Comparison of ENCODE assay signal across 20 cellular contexts in the genomic region with DNA sequence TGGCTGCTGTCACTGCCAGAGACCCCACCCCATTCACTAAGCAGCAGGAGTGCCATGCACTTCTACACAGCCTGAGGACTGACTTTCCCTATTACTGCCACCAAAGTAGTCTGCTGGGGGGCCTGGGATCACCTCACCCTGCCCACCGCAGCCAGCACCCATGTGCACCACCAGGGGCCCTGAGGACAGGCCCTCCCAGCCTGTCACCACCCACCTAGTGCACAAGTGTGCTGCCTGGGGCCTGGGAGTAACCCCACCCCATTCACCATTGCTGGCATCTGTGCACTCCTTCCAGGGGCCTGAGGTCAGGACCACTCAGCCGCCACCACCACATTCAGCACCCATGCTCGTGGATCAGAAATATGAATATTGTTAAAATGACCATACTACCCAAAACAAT.
A peak's percentile ranks its signal among the peaks of the same experiment; 100 is the strongest.
DNase-seq lines count a peak whose midpoint lies in the region; ATAC-seq, FAIRE-seq and TF ChIP-seq lines count a peak whose summit lies in the region.
"Had no signal": no experiment of that assay in that cellular context is flagged by ENCODE, and none has a peak within 500 bp of the region (broad histone marks: within the 10 kb centered on the region; RNA-seq: fewer than 3 reads in every experiment).

No MANE protein-coding gene starts in this region.

- 59% methylated on average over 2 of the region's 3 CpGs for WGBS in A549 (ENCODE audit: missing lambda C conversion rate)
- no CpG with 5 or more reads among the region's 3 CpGs for WGBS in IMR-90 (ENCODE audit: extremely low coverage in 2 of 2, insufficient read length in 1 of 2), 2 experiments
- WGBS in mesenchymal stem cell, result 100% methylated on average over 3 of the region's 3 CpGs

- no peak overlapping the region for H3K4me3 ChIP-seq in A549
- H3K4me3 ChIP-seq in IMR-90 (ENCODE audit: insufficient read depth, low read depth, low read length), result no peak overlapping the region
- H3K4me3 ChIP-seq in brain microvascular endothelial cell (ENCODE audit: low read depth, low read length), result no peak overlapping the region
- H3K4me3 ChIP-seq in mesenchymal stem cell (ENCODE audit: insufficient read depth in 1 of 2, low read depth in 1 of 2, low read length in 2 of 2), result no peak overlapping the region
- H3K4me3 ChIP-seq: GM23338 had no signal

- H3K36me3 ChIP-seq in IMR-90 (ENCODE audit: control insufficient read depth, insufficient read depth, low read length) (no peaks in the 10 kb centered on the region), brain microvascular endothelial cell (replicated peaks) (no peaks in the 10 kb centered on the region), mesenchymal stem cell (ENCODE audit: control insufficient read depth in 1 of 2, insufficient read depth in 2 of 2, low read depth in 1 of 2, low read length in 2 of 2) (no peaks in the 10 kb centered on the region)

- TF ChIP-seq EP300 in A549 (IDR thresholded peaks at IDR 0.05), result no peak

- H3K4ac ChIP-seq in IMR-90 (ENCODE audit: low read depth, low read length) (peak overlapping the region; percentile 73), mesenchymal stem cell (ENCODE audit: low read depth in 1 of 2, low read length in 2 of 2) (peak overlapping the region; percentile 9 to 32)

- no peak for FAIRE-seq in A549 (lab: Jason Lieb, UNC)
- FAIRE-seq: D721Med, G401.6, GM12892, GM18507, HepG2 had no signal

- in situ Hi-C loops in IMR-90 (cut with MboI; ENCODE audit: low sequenced_read_pairs) (no loop called here), brain microvascular endothelial cell (cut with HindIII; ENCODE audit: low pct_ligation_motif_present, low sequenced_read_pairs) (no loop called here)

- POLR2A ChIA-PET in A549 (lab: Yijun Ruan, JAX) (no interaction called here), IMR-90 (lab: Charles Lee; ENCODE audit: unreplicated experiment) (no interaction called here)

- no peak for TF ChIP-seq CTCF in A549 (IDR thresholded peaks at IDR 0.05)
- TF ChIP-seq CTCF in IMR-90 (conservative IDR thresholded peaks at IDR 0.05; ENCODE audit: low read depth, low read length), result no peak
- TF ChIP-seq CTCF in brain microvascular endothelial cell (IDR thresholded peaks at IDR 0.05; ENCODE audit: low read depth, low read length, missing control alignments), result no peak

- H3K18ac ChIP-seq in IMR-90 (ENCODE audit: low read depth, low read length), result peak overlapping the region; percentile 2
- H3K18ac ChIP-seq in mesenchymal stem cell (ENCODE audit: low read depth in 1 of 2, low read length in 2 of 2), result peak overlapping the region; percentile 80 to 95

- TF ChIP-seq POLR2A in A549 (IDR thresholded peaks at IDR 0.05; ENCODE audit: low read length) (no peak), IMR-90 (IDR thresholded peaks at IDR 0.05; ENCODE audit: low read depth, low read length) (no peak)

- no TSS peak for BruUV-seq in IMR-90 (replicated peaks; lab: Mats Ljungman, UMichigan)

- CTCF ChIA-PET in A549 (lab: Yijun Ruan, JAX), result no interaction called here
- CTCF ChIA-PET in IMR-90 (lab: Yijun Ruan, JAX), result no interaction called here

- H2BK120ac ChIP-seq in IMR-90 (ENCODE audit: low read depth, low read length), result peak overlapping the region; percentile 90
- H2BK120ac ChIP-seq in mesenchymal stem cell (ENCODE audit: low read depth, low read length), result no peak overlapping the region

- H3K23ac ChIP-seq in IMR-90 (ENCODE audit: low read depth, low read length) (peak overlapping the region; percentile 73), mesenchymal stem cell (ENCODE audit: low read length in 2 of 2) (peak overlapping the region in 1 of 2 experiments; percentile 96)

- no peaks in the 10 kb centered on the region for H3K27me3 ChIP-seq in IMR-90 (ENCODE audit: control insufficient read depth, insufficient read depth, low read length)
- H3K27me3 ChIP-seq in brain microvascular endothelial cell (replicated peaks), result no peaks in the 10 kb centered on the region
- H3K27me3 ChIP-seq in mesenchymal stem cell (ENCODE audit: control insufficient read depth in 1 of 2, insufficient read depth in 1 of 2, low read length in 2 of 2), result no peaks in the 10 kb centered on the region

- peak overlapping the region; percentile 98; the same call in 2 of the 3 replicates for H2BK15ac ChIP-seq in IMR-90 (ENCODE audit: low read depth, low read length)
- peak overlapping the region; percentile 71 for H2BK15ac ChIP-seq in mesenchymal stem cell (ENCODE audit: low read depth, poor library complexity, severe bottlenecking)

- TF ChIP-seq RAD21 in A549 (conservative IDR thresholded peaks at IDR 0.05 in 1 of 2, IDR thresholded peaks at IDR 0.05 in 1 of 2) (no peak), IMR-90 (IDR thresholded peaks at IDR 0.05; ENCODE audit: low read length) (no peak)

- H2BK20ac ChIP-seq in IMR-90 (ENCODE audit: low read depth, low read length), result peak overlapping the region; percentile 86

- H3K9me1 ChIP-seq in IMR-90 (ENCODE audit: insufficient read depth, low read length), result peaks cover 28% of the 10 kb centered on the region

- intact Hi-C loops in IMR-90 (cut with micrococcal nuclease) (no loop called here), left colon (cut with DNase I, micrococcal nuclease) (no loop called here)

- no peaks in the 10 kb centered on the region for H4K20me1 ChIP-seq in IMR-90 (ENCODE audit: insufficient read depth, low read length)

- H2AK5ac ChIP-seq in IMR-90 (ENCODE audit: low read depth, low read length), result peak overlapping the region; percentile 97
- peak overlapping the region; percentile 72 for H2AK5ac ChIP-seq in mesenchymal stem cell (ENCODE audit: low read length, severe bottlenecking)

- H3K9me3 ChIP-seq in A549, result no peaks in the 10 kb centered on the region
- no peaks in the 10 kb centered on the region for H3K9me3 ChIP-seq in IMR-90 (ENCODE audit: control insufficient read depth, insufficient read depth, low read length)
- H3K9me3 ChIP-seq in mesenchymal stem cell (ENCODE audit: control insufficient read depth, low read length), result no peaks in the 10 kb centered on the region
- H3K9me3 ChIP-seq: Caco-2 had no signal

- H2AFZ ChIP-seq in IMR-90 (replicated peaks; ENCODE audit: low read length, poor library complexity), result peak overlapping the region; percentile 25
- H2AFZ ChIP-seq in mesenchymal stem cell (ENCODE audit: low read depth, low read length), result no peak overlapping the region
- H2AFZ ChIP-seq: GM23338 had no signal

- H3K9ac ChIP-seq in IMR-90 (ENCODE audit: low read depth, low read length) (no peak overlapping the region), mesenchymal stem cell (ENCODE audit: low read length) (no peak overlapping the region)

- H3K14ac ChIP-seq in IMR-90 (replicated peaks; ENCODE audit: low read depth, low read length) (peak overlapping the region; percentile 89), mesenchymal stem cell (ENCODE audit: low read length in 2 of 2) (no peak overlapping the region)

- peak overlapping the region; percentile 62 to 85 for H2BK12ac ChIP-seq in mesenchymal stem cell (ENCODE audit: low read length in 2 of 2)

- peak overlapping the region; percentile 81 to 84 for H4K8ac ChIP-seq in IMR-90 (ENCODE audit: low read depth in 2 of 2, low read length in 2 of 2)
- H4K8ac ChIP-seq in mesenchymal stem cell (ENCODE audit: low read length), result peak overlapping the region; percentile 27

- H4K5ac ChIP-seq in IMR-90 (ENCODE audit: low read depth, low read length), result peak overlapping the region; percentile 78

- H3K79me1 ChIP-seq in IMR-90 (ENCODE audit: low read depth in 1 of 2, low read length in 2 of 2) (peaks cover 0 to 29% of the 10 kb centered on the region in 2 experiments; a peak in 3 of 4 replicates), mesenchymal stem cell (replicated peaks; ENCODE audit: low read length, poor library complexity, severe bottlenecking) (no peaks in the 10 kb centered on the region)

- H4K91ac ChIP-seq in IMR-90 (ENCODE audit: insufficient read depth, low read depth, low read length), result peak overlapping the region; percentile 78
- H4K91ac ChIP-seq in mesenchymal stem cell (ENCODE audit: low read length), result peak overlapping the region; percentile 93

- dilution Hi-C loops in IMR-90 (cut with HindIII; ENCODE audit: low sequenced_read_pairs, unreplicated experiment), result no loop called here

- ATAC-seq in A549 (no peak), IMR-90 (ENCODE audit: low read depth) (no peak), HG03442 (IDR thresholded peaks at IDR 0.05; ENCODE audit: unreplicated experiment) (no peak), left colon (no peak)
- ATAC-seq: GM23338, HCT116, HepG2 had no signal

- H3K56ac ChIP-seq in IMR-90 (ENCODE audit: extremely low read depth, insufficient read depth, low read length), result no peak overlapping the region

- H2AK9ac ChIP-seq in IMR-90 (replicated peaks; ENCODE audit: low read depth, low read length, poor library complexity), result peak overlapping the region; percentile 79

- DNase-seq in A549 (ENCODE audit: low read depth in 1 of 2, low spot score in 1 of 2) (no peak), IMR-90 (no peak), brain microvascular endothelial cell (no peak), mesenchymal stem cell (no peak), left colon (no peak)
- DNase-seq in activated naive CD4-positive, alpha-beta T cell treated with Interleukin-2 at 50 U/mL for 16 hours, result no peak
- DNase-seq: AML-193; Caco-2; CD4-positive, alpha-beta T cell; H7; HFFc6 had no signal

- peak overlapping the region; percentile 45 to 88; a peak in 4 of 6 replicates for H3K27ac ChIP-seq in A549
- peak overlapping the region; percentile 53 for H3K27ac ChIP-seq in IMR-90 (ENCODE audit: insufficient read depth, low read length)
- H3K27ac ChIP-seq in brain microvascular endothelial cell, result peak overlapping the region; percentile 93
- no peak overlapping the region for H3K27ac ChIP-seq in mesenchymal stem cell (ENCODE audit: low read length, poor library complexity, severe bottlenecking)
- H3K27ac ChIP-seq: C4-2B had no signal

- H3K4me1 ChIP-seq in A549, result peaks cover 33% of the 10 kb centered on the region
- H3K4me1 ChIP-seq in IMR-90 (ENCODE audit: control insufficient read depth, insufficient read depth, low read length), result peaks cover 14% of the 10 kb centered on the region
- H3K4me1 ChIP-seq in mesenchymal stem cell (ENCODE audit: control insufficient read depth, insufficient read depth, low read depth, low read length), result peaks cover 23% of the 10 kb centered on the region

- H2BK5ac ChIP-seq in IMR-90 (ENCODE audit: low read depth, low read length, poor library complexity, severe bottlenecking) (peak overlapping the region; percentile 86), mesenchymal stem cell (ENCODE audit: low read depth, low read length, poor library complexity, severe bottlenecking) (no peak overlapping the region)

- H3K4me2 ChIP-seq in A549 (no peak overlapping the region), IMR-90 (ENCODE audit: low read depth, low read length) (no peak overlapping the region), mesenchymal stem cell (ENCODE audit: low read length, poor library complexity, severe bottlenecking) (no peak overlapping the region)
- H3K4me2 ChIP-seq: GM23338 had no signal

TF ChIP-seq in A549, 52 proteins besides CTCF, POLR2A, EP300 and RAD21 (continues in another document):
- no peak for TF ChIP-seq CHD4 (IDR thresholded peaks at IDR 0.05; ENCODE audit: borderline replicate concordance)
- TF ChIP-seq ZFP36 (IDR thresholded peaks at IDR 0.05; ENCODE audit: borderline replicate concordance, partially characterized antibody), result no peak
- no peak for TF ChIP-seq NR3C1 (IDR thresholded peaks at IDR 0.05)

TF ChIP-seq in IMR-90, 13 proteins besides CTCF, POLR2A, EP300 and RAD21 (continues in another document):
- no peak for TF ChIP-seq SMC3 (IDR thresholded peaks at IDR 0.05; ENCODE audit: low read depth, low read length)
- TF ChIP-seq RFX5 (IDR thresholded peaks at IDR 0.05; ENCODE audit: low read depth, low read length), result no peak
